Comparison of ENCODE assay signal across 21 cellular contexts in the genomic region with DNA sequence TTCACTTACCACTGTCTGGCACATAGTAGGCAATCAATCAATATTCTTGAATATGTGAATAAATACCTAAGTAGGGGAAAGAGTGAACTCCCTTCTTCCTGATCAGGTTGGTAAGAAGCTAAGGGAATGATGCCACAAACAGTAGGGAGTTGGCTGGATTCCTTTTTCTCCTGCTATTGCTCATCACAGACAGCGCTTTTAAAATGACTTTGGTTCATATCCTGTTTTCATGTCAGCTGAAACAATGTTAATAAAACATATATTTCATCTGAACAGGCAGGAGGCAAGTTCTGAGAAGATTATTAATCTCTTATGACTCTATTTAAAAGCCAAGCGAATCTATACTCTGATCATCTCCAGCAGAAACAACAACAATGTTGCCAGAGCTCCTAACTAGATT.
DNase-seq lines count a peak whose midpoint lies in the region; ATAC-seq, FAIRE-seq and TF ChIP-seq lines count a peak whose summit lies in the region.
"Had no signal": no experiment of that assay in that cellular context is flagged by ENCODE, and none has a peak within 500 bp of the region (broad histone marks: within the 10 kb centered on the region; RNA-seq: fewer than 3 reads in every experiment).

No MANE protein-coding gene starts in this region.

- H3K4me1 Mint-ChIP-seq in WTC11 (peaks cover 38% of the 10 kb centered on the region), neural crest cell (peaks cover 53% of the 10 kb centered on the region)
- H3K4me1 Mint-ChIP-seq: activated CD4-positive, alpha-beta T cell treated with anti-CD3 and anti-CD28 coated beads for 36 hours had no signal

- H3K4me3 Mint-ChIP-seq in WTC11, result no peak overlapping the region
- peak overlapping the region; percentile 34 for H3K4me3 Mint-ChIP-seq in neural crest cell
- H3K4me3 Mint-ChIP-seq: activated CD4-positive, alpha-beta T cell treated with anti-CD3 and anti-CD28 coated beads for 36 hours; dendritic cell treated with granulocyte-macrophage colony-stimulating factor and Interleukin-4, amounts not matched to agents 40 ng/mL and 50 ng/mL, for 4 days; T-helper 2 cell treated with Interferon-gamma antibody and Interleukin-4, amounts not matched to agents 5 μg/mL and 100 μg/mL, for 36 hours had no signal

- H3K36me3 Mint-ChIP-seq in WTC11 (peaks cover 11% of the 10 kb centered on the region; the same call in 1 of the 2 replicates), neural crest cell (ENCODE audit: low read depth) (peaks cover 7% of the 10 kb centered on the region)

- dilution Hi-C loops in endothelial cell of umbilical vein (cut with MboI; ENCODE audit: extremely low pct_ligation_motif_present, low sequenced_read_pairs), result no loop called here

- FAIRE-seq in endothelial cell of umbilical vein (lab: Jason Lieb, UNC), result no peak
- FAIRE-seq: HepG2, kidney had no signal

- ATAC-seq in WTC11 (no peak), sciatic nerve (no peak), GM21786 (IDR thresholded peaks at IDR 0.05; ENCODE audit: unreplicated experiment) (no peak)
- ATAC-seq in activated CD4-positive, CD25-positive, alpha-beta regulatory T cell treated with anti-CD3 and anti-CD28 coated beads, Interleukin-2, amount 50 U/mL, for 24 hours, result no peak
- ATAC-seq: activated CD4-positive, alpha-beta T cell treated with anti-CD3 and anti-CD28 coated beads for 36 hours; esophagus mucosa; HepG2 had no signal

- POLR2A ChIA-PET in WTC11 (lab: Charles Lee) (interaction anchor here (0.6 kb wide), 1 partner anchor 15 kb away, joined by 3 read pairs; no protein-coding TSS in a partner anchor), endothelial cell of umbilical vein (lab: Charles Lee) (no interaction called here)

- H3K27ac Mint-ChIP-seq in WTC11 (peak overlapping the region; percentile 52; the same call in 1 of the 2 replicates), neural crest cell (ENCODE audit: unreplicated experiment) (peak overlapping the region; percentile 83)
- H3K27ac Mint-ChIP-seq: activated CD4-positive, alpha-beta T cell treated with anti-CD3 and anti-CD28 coated beads for 36 hours; dendritic cell treated with granulocyte-macrophage colony-stimulating factor and Interleukin-4, amounts not matched to agents 40 ng/mL and 50 ng/mL, for 4 days; T-helper 2 cell treated with Interferon-gamma antibody and Interleukin-4, amounts not matched to agents 5 μg/mL and 100 μg/mL, for 36 hours had no signal

- peaks cover 2% of the 10 kb centered on the region for H3K79me2 ChIP-seq in endothelial cell of umbilical vein (ENCODE audit: control insufficient read depth, insufficient read depth, low read length)
- H3K79me2 ChIP-seq: hepatocyte had no signal

- no peak overlapping the region for H3K4me3 ChIP-seq in endothelial cell of umbilical vein (replicated peaks in 1 of 3; ENCODE audit: insufficient read depth in 1 of 3, low read depth in 1 of 3, low read length in 3 of 3)
- H3K4me3 ChIP-seq: hepatocyte, suprapubic skin had no signal

- H3K27me3 ChIP-seq in endothelial cell of umbilical vein (ENCODE audit: control insufficient read depth in 2 of 2, insufficient read depth in 2 of 2, low read length in 2 of 2), result no peaks in the 10 kb centered on the region
- H3K27me3 ChIP-seq: hepatocyte, suprapubic skin had no signal

- no peak overlapping the region for H2AFZ ChIP-seq in endothelial cell of umbilical vein (ENCODE audit: low read depth, low read length)
- H2AFZ ChIP-seq: hepatocyte had no signal

- H3K27ac ChIP-seq in endothelial cell of umbilical vein (ENCODE audit: insufficient read depth, low read depth, low read length), result no peak overlapping the region
- H3K27ac ChIP-seq: hepatocyte, suprapubic skin had no signal

- H4K20me1 ChIP-seq in endothelial cell of umbilical vein (replicated peaks; ENCODE audit: control insufficient read depth, extremely low read depth, insufficient read depth, low read length), result no peaks in the 10 kb centered on the region

- H3K9me3 Mint-ChIP-seq in WTC11 (no peaks in the 10 kb centered on the region), neural crest cell (no peaks in the 10 kb centered on the region)
- H3K9me3 Mint-ChIP-seq: dendritic cell treated with granulocyte-macrophage colony-stimulating factor and Interleukin-4, amounts not matched to agents 40 ng/mL and 50 ng/mL, for 4 days; T-helper 2 cell treated with Interferon-gamma antibody and Interleukin-4, amounts not matched to agents 5 μg/mL and 100 μg/mL, for 36 hours had no signal

- no peaks in the 10 kb centered on the region for H3K9me3 ChIP-seq in endothelial cell of umbilical vein (replicated peaks; ENCODE audit: control insufficient read depth, insufficient read depth, low read length)
- H3K9me3 ChIP-seq: suprapubic skin had no signal

- BruUV-seq in endothelial cell of umbilical vein (replicated peaks; lab: Mats Ljungman, UMichigan), result no TSS peak

- intact Hi-C loops in endothelial cell of umbilical vein (cut with micrococcal nuclease), result no loop called here
- intact Hi-C loops in sciatic nerve (cut with DNase I), result no loop called here

- CTCF ChIA-PET in WTC11 (lab: Charles Lee), result interaction anchor here (0.6 to 3.4 kb wide), 7 partner anchors 8 to 365 kb away, joined by 3 to 22 read pairs (median 4); partner anchors contain the start of gene APBB2
- CTCF ChIA-PET in endothelial cell of umbilical vein (lab: Charles Lee), result interaction anchor here (1.2 to 1.9 kb wide), 3 partner anchors 9 to 48 kb away, joined by 3 to 25 read pairs (median 6); no protein-coding TSS in a partner anchor

- no peak for TF ChIP-seq POLR2A in endothelial cell of umbilical vein (IDR thresholded peaks at IDR 0.05; ENCODE audit: low read depth, low read length)

- peaks cover 0 to 2% of the 10 kb centered on the region in 2 experiments for H3K36me3 ChIP-seq in endothelial cell of umbilical vein (ENCODE audit: control insufficient read depth in 2 of 2, extremely low read depth in 1 of 2, insufficient read depth in 2 of 2, low read length in 2 of 2)
- H3K36me3 ChIP-seq: suprapubic skin had no signal

- DNase-seq in G401 (ENCODE audit: low spot score) (peak; percentile 17), WTC11 (ENCODE audit: low spot score) (no peak), endothelial cell of umbilical vein (ENCODE audit: low read depth, low spot score) (peak; percentile 58), neural crest cell (ENCODE audit: low read depth, low spot score) (no peak), sciatic nerve (ENCODE audit: low spot score) (no peak)
- DNase-seq in stimulated activated CD4-positive, alpha-beta T cell treated with anti-CD3 and anti-CD28 coated beads, Interleukin-4, amount 100 ng/mL, for 4 hours, result no peak
- DNase-seq: activated CD4-positive, alpha-beta T cell treated with anti-CD3 and anti-CD28 coated beads for 36 hours; activated effector memory CD4-positive, alpha-beta T cell treated with anti-CD3 and anti-CD28 coated beads, Interleukin-2, amount 50 U/mL, for 16 hours; kidney; MM.1S; NCI-H187; NCI-H524 treated with DMSO at 0.1 percent for 48 hours; OCI-M1 had no signal

- H3K4me1 ChIP-seq in endothelial cell of umbilical vein (ENCODE audit: control insufficient read depth, extremely low read depth, insufficient read depth, low read length), result peaks cover 10% of the 10 kb centered on the region
- H3K4me1 ChIP-seq: suprapubic skin had no signal

- no peak overlapping the region for H3K4me2 ChIP-seq in endothelial cell of umbilical vein (ENCODE audit: insufficient read depth, low read length)
- H3K4me2 ChIP-seq: hepatocyte had no signal

- H3K9me1 ChIP-seq in endothelial cell of umbilical vein (replicated peaks; ENCODE audit: control insufficient read depth, extremely low read depth, insufficient read depth, low read length), result no peaks in the 10 kb centered on the region

- TF ChIP-seq CTCF in WTC11 (IDR thresholded peaks at IDR 0.05), result no peak
- TF ChIP-seq CTCF in endothelial cell of umbilical vein (IDR thresholded peaks at IDR 0.05; ENCODE audit: extremely low read depth in 1 of 2, insufficient read depth in 1 of 2, low read depth in 1 of 2, low read length in 2 of 2), result no peak
- TF ChIP-seq CTCF in neural crest cell (conservative IDR thresholded peaks at IDR 0.05), result no peak

- in situ Hi-C loops in G401 (cut with HindIII; ENCODE audit: low sequenced_read_pairs), result no loop called here

- H3K27me3 Mint-ChIP-seq in WTC11 (ENCODE audit: low read depth) (no peaks in the 10 kb centered on the region), neural crest cell (ENCODE audit: low read depth) (no peaks in the 10 kb centered on the region)

- H3K9ac ChIP-seq in endothelial cell of umbilical vein (replicated peaks; ENCODE audit: extremely low read depth, insufficient read depth, low read length), result no peak overlapping the region

TF ChIP-seq in WTC11, 78 proteins besides CTCF, POLR2A, EP300 and RAD21 (continues in another document):
- TF ChIP-seq JUN (CRISPR knock-in tag; IDR thresholded peaks at IDR 0.05) (no peak), GTF2I (CRISPR knock-in tag; conservative IDR thresholded peaks at IDR 0.05) (no peak), ZNF263 (CRISPR knock-in tag; IDR thresholded peaks at IDR 0.05; ENCODE audit: low read depth) (no peak)
- TF ChIP-seq, protein P1, sequence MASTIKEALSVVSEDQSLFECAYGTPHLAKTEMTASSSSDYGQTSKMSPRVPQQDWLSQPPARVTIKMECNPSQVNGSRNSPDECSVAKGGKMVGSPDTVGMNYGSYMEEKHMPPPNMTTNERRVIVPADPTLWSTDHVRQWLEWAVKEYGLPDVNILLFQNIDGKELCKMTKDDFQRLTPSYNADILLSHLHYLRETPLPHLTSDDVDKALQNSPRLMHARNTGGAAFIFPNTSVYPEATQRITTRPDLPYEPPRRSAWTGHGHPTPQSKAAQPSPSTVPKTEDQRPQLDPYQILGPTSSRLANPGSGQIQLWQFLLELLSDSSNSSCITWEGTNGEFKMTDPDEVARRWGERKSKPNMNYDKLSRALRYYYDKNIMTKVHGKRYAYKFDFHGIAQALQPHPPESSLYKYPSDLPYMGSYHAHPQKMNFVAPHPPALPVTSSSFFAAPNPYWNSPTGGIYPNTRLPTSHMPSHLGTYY (CRISPR knock-in tag; IDR thresholded peaks at IDR 0.05), result no peak

TF ChIP-seq in endothelial cell of umbilical vein, 7 proteins besides CTCF, POLR2A, EP300 and RAD21:
- no peak for TF ChIP-seq MYC (IDR thresholded peaks at IDR 0.05; ENCODE audit: low read depth, low read length)
- TF ChIP-seq EZH2 (IDR thresholded peaks at IDR 0.05; ENCODE audit: borderline replicate concordance, low read depth, low read length, severe bottlenecking), result no peak
- TF ChIP-seq, protein P2, sequence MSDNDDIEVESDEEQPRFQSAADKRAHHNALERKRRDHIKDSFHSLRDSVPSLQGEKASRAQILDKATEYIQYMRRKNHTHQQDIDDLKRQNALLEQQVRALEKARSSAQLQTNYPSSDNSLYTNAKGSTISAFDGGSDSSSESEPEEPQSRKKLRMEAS (IDR thresholded peaks at IDR 0.05; ENCODE audit: insufficient read depth, insufficient read length), result no peak
- TF ChIP-seq JUN (IDR thresholded peaks at IDR 0.05; ENCODE audit: borderline replicate concordance, insufficient read depth, insufficient read length, low read depth), result no peak
- TF ChIP-seq GATA2 (IDR thresholded peaks at IDR 0.05; ENCODE audit: insufficient read depth, insufficient read length, low read depth, low read length), result no peak
- no peak for TF ChIP-seq POLR2AphosphoS5 (IDR thresholded peaks at IDR 0.05; ENCODE audit: insufficient read depth, low read depth, low read length)
- no peak for TF ChIP-seq FOS (IDR thresholded peaks at IDR 0.05; ENCODE audit: borderline replicate concordance, insufficient read depth, low read length)
TF ChIP-seq in endothelial cell of umbilical vein: peak in this region for 0.

Comparison
In these comparisons a context has a peak if more than half of its experiments do, and no peak if none do; other contexts are left out.
1. DNase-seq: peak in G401 (single experiment) and endothelial cell of umbilical vein (single experiment); none in WTC11 (single experiment), neural crest cell (single experiment), stimulated activated CD4-positive, alpha-beta T cell treated with anti-CD3 and anti-CD28 coated beads, Interleukin-4, amount 100 ng/mL, for 4 hours (0 of 2) and sciatic nerve (single experiment).